13 cellular contexts compared by ENCODE assay signal in genomic region chr1:156640842-156641706, GRCh38. TPM values are rescaled to one million over a fixed set of nuclear protein-coding genes. Genes with fewer than 3 reads are reported as not detected.
DNase-seq lines count a peak whose midpoint lies in the region; ATAC-seq, FAIRE-seq and TF ChIP-seq lines count a peak whose summit lies in the region.
"Had no signal": no experiment of that assay in that cellular context is flagged by ENCODE, and none has a peak within 500 bp of the region (broad histone marks: within the 10 kb centered on the region; RNA-seq: fewer than 3 reads in every experiment).

No MANE protein-coding gene starts in this region.

- TF ChIP-seq CTCF in kidney (IDR thresholded peaks at IDR 0.05; ENCODE audit: borderline replicate concordance, extremely low read depth, insufficient read depth) (no peak), Caco-2 (IDR thresholded peaks at IDR 0.05; ENCODE audit: insufficient read depth in 1 of 2, low read depth in 1 of 2, low read length in 1 of 2, severe bottlenecking in 1 of 2, unreplicated experiment in 1 of 2) (no peak)

- ATAC-seq in activated naive CD8-positive, alpha-beta T cell treated with anti-CD3 and anti-CD28 coated beads, Interleukin-2, amount 10 ng/mL, durations not matched to agents 7 days and 5 days (ENCODE audit: low read depth), result no peak
- no peak for ATAC-seq in HG02938 (IDR thresholded peaks at IDR 0.05; ENCODE audit: unreplicated experiment)
- no peak for ATAC-seq in GM19328 (IDR thresholded peaks at IDR 0.05; ENCODE audit: unreplicated experiment)

- CTCF ChIA-PET in Caco-2 (lab: Charles Lee), result interaction anchor here (0.7 kb wide), 1 partner anchor 85 kb away, joined by 3 read pairs; no protein-coding TSS in a partner anchor

- H3K36me3 ChIP-seq in kidney (ENCODE audit: control insufficient read depth in 1 of 2, insufficient read depth in 2 of 2, low read length in 2 of 2), result no peaks in the 10 kb centered on the region
- no peaks in the 10 kb centered on the region for H3K36me3 ChIP-seq in Caco-2 (ENCODE audit: control insufficient read depth, insufficient read depth, low read length)

- intact Hi-C loops in kidney (cut with DNase I), result no loop called here
- intact Hi-C loops in Caco-2 (cut with micrococcal nuclease; ENCODE audit: unreplicated experiment), result no loop called here

- H3K36me3 Mint-ChIP-seq in T-helper 2 cell treated with Interferon-gamma antibody and Interleukin-4, amounts not matched to agents 5 μg/mL and 100 μg/mL, for 36 hours (ENCODE audit: low read depth), result no peaks in the 10 kb centered on the region
- H3K36me3 Mint-ChIP-seq in activated naive CD8-positive, alpha-beta T cell treated with anti-CD3 and anti-CD28 coated beads, Interleukin-2, amount 10 ng/mL, durations not matched to agents 7 days and 5 days, result no peaks in the 10 kb centered on the region
- no peaks in the 10 kb centered on the region for H3K36me3 Mint-ChIP-seq in Caco-2 (ENCODE audit: insufficient read depth, unreplicated experiment)

- POLR2A ChIA-PET in activated naive CD8-positive, alpha-beta T cell treated with anti-CD3 and anti-CD28 coated beads, Interleukin-2, amount 10 ng/mL, durations not matched to agents 7 days and 5 days (lab: Charles Lee), result interaction anchor here (0.9 kb wide), 1 partner anchor 17 kb away, joined by 3 read pairs; no protein-coding TSS in a partner anchor
- POLR2A ChIA-PET in Caco-2 (lab: Charles Lee), result no interaction called here

- H3K4me3 Mint-ChIP-seq in T-helper 2 cell treated with Interferon-gamma antibody and Interleukin-4, amounts not matched to agents 5 μg/mL and 100 μg/mL, for 36 hours, result peak overlapping the region; percentile 53
- H3K4me3 Mint-ChIP-seq in activated naive CD8-positive, alpha-beta T cell treated with anti-CD3 and anti-CD28 coated beads, Interleukin-2, amount 10 ng/mL, durations not matched to agents 7 days and 5 days, result peak overlapping the region; percentile 38
- no peak overlapping the region for H3K4me3 Mint-ChIP-seq in Caco-2 (ENCODE audit: unreplicated experiment)
- H3K4me3 Mint-ChIP-seq: activated T-cell treated with anti-CD3 and anti-CD28 coated beads, Interleukin-2, amount 50 U/mL, for 24 hours had no signal

- H3K4me1 ChIP-seq in kidney (ENCODE audit: control insufficient read depth in 1 of 2, insufficient read depth in 1 of 2, low read depth in 1 of 2, low read length in 2 of 2) (peaks cover 0 to 5% of the 10 kb centered on the region in 2 donors), Caco-2 (no peaks in the 10 kb centered on the region)

- H3K9me3 Mint-ChIP-seq in T-helper 2 cell treated with Interferon-gamma antibody and Interleukin-4, amounts not matched to agents 5 μg/mL and 100 μg/mL, for 36 hours, result no peaks in the 10 kb centered on the region
- H3K9me3 Mint-ChIP-seq in activated naive CD8-positive, alpha-beta T cell treated with anti-CD3 and anti-CD28 coated beads, Interleukin-2, amount 10 ng/mL, durations not matched to agents 7 days and 5 days, result no peaks in the 10 kb centered on the region
- H3K9me3 Mint-ChIP-seq in Caco-2 (ENCODE audit: unreplicated experiment), result no peaks in the 10 kb centered on the region
- H3K9me3 Mint-ChIP-seq: activated T-cell treated with anti-CD3 and anti-CD28 coated beads, Interleukin-2, amount 50 U/mL, for 24 hours had no signal

- no peak overlapping the region for H3K27ac ChIP-seq in kidney (ENCODE audit: low read depth in 2 of 2, low read length in 2 of 2)
- H3K27ac ChIP-seq: coronary artery, parathyroid adenoma had no signal

- H3K27ac Mint-ChIP-seq in T-helper 2 cell treated with Interferon-gamma antibody and Interleukin-4, amounts not matched to agents 5 μg/mL and 100 μg/mL, for 36 hours, result no peak overlapping the region
- H3K27ac Mint-ChIP-seq in activated naive CD8-positive, alpha-beta T cell treated with anti-CD3 and anti-CD28 coated beads, Interleukin-2, amount 10 ng/mL, durations not matched to agents 7 days and 5 days, result no peak overlapping the region
- no peak overlapping the region for H3K27ac Mint-ChIP-seq in Caco-2 (ENCODE audit: unreplicated experiment)
- H3K27ac Mint-ChIP-seq: activated T-cell treated with anti-CD3 and anti-CD28 coated beads, Interleukin-2, amount 50 U/mL, for 24 hours had no signal

- peaks cover 77% of the 10 kb centered on the region for H3K27me3 Mint-ChIP-seq in T-helper 2 cell treated with Interferon-gamma antibody and Interleukin-4, amounts not matched to agents 5 μg/mL and 100 μg/mL, for 36 hours (ENCODE audit: low read depth)
- peaks cover 81% of the 10 kb centered on the region for H3K27me3 Mint-ChIP-seq in activated naive CD8-positive, alpha-beta T cell treated with anti-CD3 and anti-CD28 coated beads, Interleukin-2, amount 10 ng/mL, durations not matched to agents 7 days and 5 days
- peaks cover 8% of the 10 kb centered on the region for H3K27me3 Mint-ChIP-seq in Caco-2 (ENCODE audit: insufficient read depth, unreplicated experiment)

- BruUV-seq in Caco-2 (replicated peaks; lab: Mats Ljungman, UMichigan), result no TSS peak

- no peak for FAIRE-seq in kidney (lab: Jason Lieb, UNC)
- FAIRE-seq: A204.1 had no signal

- no peak for DNase-seq in T-helper 2 cell treated with Interferon-gamma antibody and Interleukin-4, amounts not matched to agents 5 μg/mL and 100 μg/mL, for 36 hours (ENCODE audit: low spot score)
- no peak for DNase-seq in T-helper 2 cell
- DNase-seq in activated naive CD8-positive, alpha-beta T cell treated with anti-CD3 and anti-CD28 coated beads, Interleukin-2, amount 10 ng/mL, durations not matched to agents 7 days and 5 days, result no peak
- DNase-seq in kidney, result peak; percentile 28
- no peak for DNase-seq in skeletal muscle cell (ENCODE audit: low read depth)
- no peak for DNase-seq in Caco-2
- DNase-seq: activated T-cell treated with anti-CD3 and anti-CD28 coated beads, Interleukin-2, amount 50 U/mL, for 24 hours; T-helper 9 cell had no signal

- no peak overlapping the region for H3K9ac ChIP-seq in kidney (ENCODE audit: low read length in 2 of 2)
- H3K9ac ChIP-seq: parathyroid adenoma had no signal

- H3K27me3 ChIP-seq in Caco-2 (replicated peaks; ENCODE audit: control insufficient read depth, insufficient read depth, low read length), result no peaks in the 10 kb centered on the region

- H3K4me1 Mint-ChIP-seq in T-helper 2 cell treated with Interferon-gamma antibody and Interleukin-4, amounts not matched to agents 5 μg/mL and 100 μg/mL, for 36 hours (ENCODE audit: low read depth), result peaks cover 25% of the 10 kb centered on the region
- H3K4me1 Mint-ChIP-seq in activated naive CD8-positive, alpha-beta T cell treated with anti-CD3 and anti-CD28 coated beads, Interleukin-2, amount 10 ng/mL, durations not matched to agents 7 days and 5 days, result peaks cover 38% of the 10 kb centered on the region
- H3K4me1 Mint-ChIP-seq in Caco-2 (ENCODE audit: low read depth, unreplicated experiment), result no peaks in the 10 kb centered on the region

- no peaks in the 10 kb centered on the region for H3K9me3 ChIP-seq in kidney (ENCODE audit: control insufficient read depth in 1 of 2, low read length in 2 of 2)
- no peaks in the 10 kb centered on the region for H3K9me3 ChIP-seq in Caco-2

- no peak overlapping the region for H3K4me3 ChIP-seq in kidney (ENCODE audit: low read length in 2 of 2)
- peak overlapping the region; percentile 34 for H3K4me3 ChIP-seq in skeletal muscle cell (ENCODE audit: low read depth, low read length)
- no peak overlapping the region for H3K4me3 ChIP-seq in Caco-2 (ENCODE audit: low read depth, low read length)

RNA-seq across cellular contexts. Expression of gene BCAN, which starts 0.8 kb away (rescaled TPM):
- not detected for total RNA-seq in activated naive CD8-positive, alpha-beta T cell treated with anti-CD3 and anti-CD28 coated beads, Interleukin-2, amount 10 ng/mL, durations not matched to agents 7 days and 5 days
- 0.19 TPM for total RNA-seq in kidney
- polyA plus RNA-seq in kidney (ENCODE audit: insufficient read depth, low read depth, low replicate concordance), result 0.45 TPM
- total RNA-seq in Caco-2 (2022), result not detected in 2 replicates

RNA-seq across cellular contexts. Expression of gene HAPLN2, which starts 21.9 kb away (rescaled TPM):
- under 1 TPM in 1 of 2 experiments, not detected in 1; 0.17 TPM for total RNA-seq in activated naive CD8-positive, alpha-beta T cell treated with anti-CD3 and anti-CD28 coated beads, Interleukin-2, amount 10 ng/mL, durations not matched to agents 7 days and 5 days
- total RNA-seq in kidney (1.9 TPM), Caco-2 (2022) (not detected in 2 replicates)
- polyA plus RNA-seq in kidney (ENCODE audit: insufficient read depth, low read depth, low replicate concordance), result 0.30 TPM

RNA-seq across cellular contexts. Expression of gene NES, which starts 36.1 kb away (rescaled TPM):
- not detected for total RNA-seq in activated naive CD8-positive, alpha-beta T cell treated with anti-CD3 and anti-CD28 coated beads, Interleukin-2, amount 10 ng/mL, durations not matched to agents 7 days and 5 days
- total RNA-seq in kidney (50.7 TPM), Caco-2 (2022) (18.0 and 22.7 TPM in 2 replicates)
- polyA plus RNA-seq in kidney (ENCODE audit: insufficient read depth, low read depth, low replicate concordance), result 44.3 TPM

RNA-seq across cellular contexts. Expression of gene GPATCH4, which starts 39.8 kb away (rescaled TPM):
- total RNA-seq in activated naive CD8-positive, alpha-beta T cell treated with anti-CD3 and anti-CD28 coated beads, Interleukin-2, amount 10 ng/mL, durations not matched to agents 7 days and 5 days, result 10 to 100 TPM; 29.7 to 31.1 TPM
- 24.0 TPM for total RNA-seq in kidney
- 26.2 TPM for polyA plus RNA-seq in kidney (ENCODE audit: insufficient read depth, low read depth, low replicate concordance)
- 52.5 and 53.5 TPM in 2 replicates for total RNA-seq in Caco-2 (2022)

RNA-seq across cellular contexts. Expression of gene NAXE, which starts 49.5 kb away (rescaled TPM):
- 10 to 100 TPM; 53.8 TPM for total RNA-seq in activated naive CD8-positive, alpha-beta T cell treated with anti-CD3 and anti-CD28 coated beads, Interleukin-2, amount 10 ng/mL, durations not matched to agents 7 days and 5 days
- 78.0 TPM for total RNA-seq in kidney
- polyA plus RNA-seq in kidney (ENCODE audit: insufficient read depth, low read depth, low replicate concordance), result 221 TPM
- 99.8 and 105 TPM in 2 replicates for total RNA-seq in Caco-2 (2022)

Comparison
In these comparisons a context has a peak if more than half of its experiments do, and no peak if none do; other contexts are left out.
1. RNA of gene NES, which starts 36.1 kb away (total RNA-seq): 50.7 TPM in kidney (single experiment) and 18.0 to 22.7 TPM in Caco-2; not detected in activated naive CD8-positive, alpha-beta T cell treated with anti-CD3 and anti-CD28 coated beads, Interleukin-2, amount 10 ng/mL, durations not matched to agents 7 days and 5 days; every median in the first group is over 10 times any median in the second.